Comparison of ENCODE assay signal across 8 cellular contexts in genomic region chr4:2418652-2419571, GRCh38. TPM values are rescaled to one million over a fixed set of nuclear protein-coding genes. Genes with fewer than 3 reads are reported as not detected.
DNase-seq lines count a peak whose midpoint lies in the region; ATAC-seq, FAIRE-seq and TF ChIP-seq lines count a peak whose summit lies in the region.

Gene CFAP99, plus strand, starts transcription at chr4:2418955.

- peak; percentile 89 for FAIRE-seq in GM19239 (lab: Jason Lieb, UNC)

- no peak for TF ChIP-seq CTCF in choroid plexus epithelial cell (conservative IDR thresholded peaks at IDR 0.05; ENCODE audit: low read depth, low read length)

- POLR2A ChIA-PET in activated CD4-positive, alpha-beta T cell treated with anti-CD3 and anti-CD28 coated beads for 36 hours (lab: Charles Lee): interaction anchor here (0.7 to 1.2 kb wide), 4 partner anchors 35 to 157 kb away, joined by 3 read pairs; partner anchors contain the start of gene MXD4

- H3K4me3 Mint-ChIP-seq in activated CD4-positive, alpha-beta T cell treated with anti-CD3 and anti-CD28 coated beads for 36 hours: peak within 1 kb of the TSS; percentile 82

- peak within 1 kb of the TSS; percentile 68 for H3K27ac Mint-ChIP-seq in activated CD4-positive, alpha-beta T cell treated with anti-CD3 and anti-CD28 coated beads for 36 hours

- peak within 1 kb of the TSS; percentile 30 for H3K27ac ChIP-seq in layer of hippocampus (ENCODE audit: low read depth, low read length)

- intact Hi-C loops in activated CD4-positive, alpha-beta T cell treated with anti-CD3 and anti-CD28 coated beads for 36 hours (cut with DNase I, micrococcal nuclease): loop anchor here (1.0 to 5.0 kb wide), 19 partner anchors 22 to 1828 kb away; partner anchors contain the start of genes FAM193A (in 2 of the 2), HAUS3 (in 2 of the 2), POLN (in 2 of the 2) and RNF4 (in 2 of the 2)

- no peaks in the 10 kb centered on the region for H3K36me3 Mint-ChIP-seq in activated CD4-positive, alpha-beta T cell treated with anti-CD3 and anti-CD28 coated beads for 36 hours (ENCODE audit: low read depth)

- H3K4me3 ChIP-seq in choroid plexus epithelial cell (ENCODE audit: low read depth, low read length): peak within 1 kb of the TSS; percentile 58

- DNase-seq in Ammon's horn (ENCODE audit: low spot score) (peak; percentile 97), GM19239 (ENCODE audit: insufficient read length, low spot score) (peak; percentile 99), NCI-H510A treated with DMSO at 0.1 percent for 48 hours (lab: John Stamatoyannopoulos, UW) (peak; percentile 85), choroid plexus epithelial cell (ENCODE audit: low read depth) (peak; percentile 92)
- DNase-seq in activated CD4-positive, alpha-beta T cell treated with anti-CD3 and anti-CD28 coated beads for 36 hours: peak; percentile 99
- DNase-seq in stimulated activated CD4-positive, alpha-beta T cell treated with anti-CD3 and anti-CD28 coated beads, Interleukin-1b, Interleukin-23, amount 100 ng/mL, for 1 hour (ENCODE audit: low read depth in 2 of 2): peak; percentile 96 to 97

- peaks cover 27% of the 10 kb centered on the region for H3K27me3 Mint-ChIP-seq in activated CD4-positive, alpha-beta T cell treated with anti-CD3 and anti-CD28 coated beads for 36 hours

- H3K4me1 Mint-ChIP-seq in activated CD4-positive, alpha-beta T cell treated with anti-CD3 and anti-CD28 coated beads for 36 hours: peaks cover 39% of the 10 kb centered on the region

- CTCF ChIA-PET in activated CD4-positive, alpha-beta T cell treated with anti-CD3 and anti-CD28 coated beads for 36 hours (lab: Charles Lee): interaction anchor here (0.7 to 1.1 kb wide), 8 partner anchors 13 to 494 kb away, joined by 3 to 4 read pairs (median 3); no protein-coding TSS in a partner anchor

- H3K9me3 Mint-ChIP-seq in activated CD4-positive, alpha-beta T cell treated with anti-CD3 and anti-CD28 coated beads for 36 hours (ENCODE audit: low read depth): no peaks in the 10 kb centered on the region

- no peaks in the 10 kb centered on the region for H3K27me3 ChIP-seq in layer of hippocampus (ENCODE audit: control insufficient read depth, insufficient read depth, low read length)

- peak; percentile 87 for ATAC-seq in HG03439 (IDR thresholded peaks at IDR 0.05; ENCODE audit: unreplicated experiment)
- peak; percentile 93 for ATAC-seq in activated CD4-positive, alpha-beta T cell treated with anti-CD3 and anti-CD28 coated beads for 36 hours

RNA-seq across cellular contexts. Expression of gene CFAP99, which starts in this region (rescaled TPM):
- total RNA-seq in activated CD4-positive, alpha-beta T cell treated with anti-CD3 and anti-CD28 coated beads for 36 hours: under 1 TPM in 1 of 2 experiments, not detected in 1; 0.05 TPM

Comparison
In these comparisons a context has a peak if more than half of its experiments do, and no peak if none do; other contexts are left out.
1. Peak in every context shown above with its lines: DNase-seq, ATAC-seq, H3K4me3 ChIP-seq and H3K27ac ChIP-seq.
2. Peak in DNase-seq and ATAC-seq in activated CD4-positive, alpha-beta T cell treated with anti-CD3 and anti-CD28 coated beads for 36 hours; RNA of the gene not detected or under 1 TPM.